In the genomic region with DNA sequence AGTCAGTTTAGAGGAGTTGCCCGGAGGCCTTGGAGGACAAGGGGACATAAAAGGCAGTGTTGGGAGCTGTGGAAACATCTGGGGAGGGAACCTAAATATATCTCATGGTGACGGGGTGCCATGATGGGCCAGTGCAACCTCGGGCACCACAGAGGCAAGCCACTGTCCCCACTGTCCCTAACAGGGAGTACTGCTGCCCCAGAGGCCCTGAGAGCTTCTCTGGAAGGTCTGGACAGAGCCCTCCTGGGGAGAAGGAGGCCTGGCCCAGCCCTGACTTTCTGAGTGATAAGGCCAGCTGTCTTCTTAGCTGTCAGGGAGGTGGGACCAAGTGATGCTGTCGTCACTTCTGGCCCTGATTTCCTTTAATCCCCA, we compare ENCODE assay signal across 2 cellular contexts.
TF ChIP-seq lines count a peak whose summit lies in the region.

No MANE protein-coding gene starts in this region.

TF ChIP-seq in IMR-90, 13 proteins besides CTCF, POLR2A, EP300 and RAD21:
- no peak for TF ChIP-seq FOS (IDR thresholded peaks at IDR 0.05; ENCODE audit: low read depth, low read length)
TF ChIP-seq in IMR-90: peak in this region for 0.

TF ChIP-seq in K562, 482 proteins besides CTCF, POLR2A, EP300 and RAD21:
- TF ChIP-seq IRF2 (CRISPR knock-in tag; IDR thresholded peaks at IDR 0.05) = no peak
- TF ChIP-seq SIRT6 (IDR thresholded peaks at IDR 0.05; ENCODE audit: low read depth, low read length) = no peak
- TF ChIP-seq, protein P1, sequence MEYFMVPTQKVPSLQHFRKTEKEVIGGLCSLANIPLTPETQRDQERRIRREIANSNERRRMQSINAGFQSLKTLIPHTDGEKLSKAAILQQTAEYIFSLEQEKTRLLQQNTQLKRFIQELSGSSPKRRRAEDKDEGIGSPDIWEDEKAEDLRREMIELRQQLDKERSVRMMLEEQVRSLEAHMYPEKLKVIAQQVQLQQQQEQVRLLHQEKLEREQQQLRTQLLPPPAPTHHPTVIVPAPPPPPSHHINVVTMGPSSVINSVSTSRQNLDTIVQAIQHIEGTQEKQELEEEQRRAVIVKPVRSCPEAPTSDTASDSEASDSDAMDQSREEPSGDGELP (CRISPR knock-in tag; IDR thresholded peaks at IDR 0.05; ENCODE audit: borderline replicate concordance) = peak; percentile 51; the same call in 1 of the 2 replicates
